15 cellular contexts compared by ENCODE assay signal in the genomic region with DNA sequence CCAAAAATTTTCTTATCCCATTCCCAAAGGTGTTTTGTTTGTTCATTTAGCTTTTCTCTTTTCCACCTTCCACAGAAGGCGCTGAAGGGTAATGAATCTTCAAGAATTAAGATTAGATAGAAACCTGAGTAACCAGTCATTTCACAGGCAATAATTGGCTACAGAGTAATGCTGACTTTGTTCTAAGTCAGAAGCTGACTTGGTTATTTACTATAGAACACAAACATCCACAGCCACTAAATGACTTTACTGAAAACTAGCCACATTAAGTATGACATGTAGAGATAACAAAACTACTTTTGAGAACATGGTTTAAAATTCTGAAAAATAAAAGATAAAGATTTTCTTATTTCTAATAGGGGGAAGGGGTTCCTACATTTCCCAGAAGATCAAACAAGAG. TPM values are rescaled to one million over a fixed set of nuclear protein-coding genes. Genes with fewer than 3 reads are reported as not detected.
"Had no signal": no experiment of that assay in that cellular context is flagged by ENCODE, and none has a peak within 500 bp of the region (broad histone marks: within the 10 kb centered on the region; RNA-seq: fewer than 3 reads in every experiment).

No MANE protein-coding gene starts in this region.

- ATAC-seq: gastroesophageal sphincter had no signal

- H3K27me3 Mint-ChIP-seq: activated CD4-positive, alpha-beta T cell treated with anti-CD3 and anti-CD28 coated beads, Interleukin-2, amount 10 ng/mL, durations not matched to agents 7 days and 5 days; activated T-cell treated with anti-CD3 and anti-CD28 coated beads, Interleukin-2, amount 50 U/mL, for 24 hours had no signal

- H3K4me3 Mint-ChIP-seq: activated T-cell treated with anti-CD3 and anti-CD28 coated beads, Interleukin-2, amount 50 U/mL, for 24 hours had no signal

- H3K36me3 ChIP-seq: colonic mucosa had no signal

- DNase-seq: activated CD4-positive, alpha-beta T cell treated with anti-CD3 and anti-CD28 coated beads, Interleukin-2, amount 10 ng/mL, durations not matched to agents 7 days and 5 days; activated T-cell treated with anti-CD3 and anti-CD28 coated beads, Interleukin-2, amount 50 U/mL, for 24 hours; colonic mucosa; effector CD8-positive, alpha-beta T cell; retina; SIG-M5; stimulated activated CD4-positive, alpha-beta T cell treated with anti-CD3 and anti-CD28 coated beads, Interleukin-15, amount 100 ng/mL, for 24 hours; stimulated activated CD4-positive, alpha-beta T cell treated with anti-CD3 and anti-CD28 coated beads, Interleukin-4, amount 100 ng/mL, for 24 hours; T-helper 9 cell; transverse colon had no signal

- H3K4me3 ChIP-seq: colonic mucosa, gastroesophageal sphincter, transverse colon had no signal

- H3K4me1 ChIP-seq: colonic mucosa, transverse colon had no signal

- H3K27ac Mint-ChIP-seq: activated CD4-positive, alpha-beta T cell treated with anti-CD3 and anti-CD28 coated beads, Interleukin-2, amount 10 ng/mL, durations not matched to agents 7 days and 5 days had no signal

- H3K27me3 ChIP-seq: colonic mucosa, gastroesophageal sphincter, transverse colon had no signal

- H3K9me3 ChIP-seq: colonic mucosa, gastroesophageal sphincter, transverse colon had no signal

- H3K27ac ChIP-seq: colonic mucosa, gastroesophageal sphincter, transverse colon had no signal

- H3K9me3 Mint-ChIP-seq: activated CD4-positive, alpha-beta T cell treated with anti-CD3 and anti-CD28 coated beads, Interleukin-2, amount 10 ng/mL, durations not matched to agents 7 days and 5 days; activated T-cell treated with anti-CD3 and anti-CD28 coated beads, Interleukin-2, amount 50 U/mL, for 24 hours had no signal

RNA-seq across cellular contexts. Expression of a gene that starts 16.8 kb away (rescaled TPM):
- total RNA-seq: astrocyte, gastroesophageal sphincter, kidney epithelial cell, mesenteric fat pad had no signal

RNA-seq across cellular contexts. Expression of a gene that starts 17.5 kb away (rescaled TPM):
- total RNA-seq: activated CD4-positive, alpha-beta T cell treated with anti-CD3 and anti-CD28 coated beads, Interleukin-2, amount 10 ng/mL, durations not matched to agents 7 days and 5 days; astrocyte; colonic mucosa; gastroesophageal sphincter; kidney epithelial cell; liver; mesenteric fat pad; transverse colon had no signal
- polyA plus RNA-seq: liver had no signal

RNA-seq across cellular contexts. Expression of a gene that starts 51.9 kb away (rescaled TPM):
- total RNA-seq: activated CD4-positive, alpha-beta T cell treated with anti-CD3 and anti-CD28 coated beads, Interleukin-2, amount 10 ng/mL, durations not matched to agents 7 days and 5 days; astrocyte; colonic mucosa; gastroesophageal sphincter; kidney epithelial cell; liver; mesenteric fat pad; transverse colon had no signal
- polyA plus RNA-seq: liver had no signal
